1 cellular context compared by ENCODE assay signal in the genomic region with DNA sequence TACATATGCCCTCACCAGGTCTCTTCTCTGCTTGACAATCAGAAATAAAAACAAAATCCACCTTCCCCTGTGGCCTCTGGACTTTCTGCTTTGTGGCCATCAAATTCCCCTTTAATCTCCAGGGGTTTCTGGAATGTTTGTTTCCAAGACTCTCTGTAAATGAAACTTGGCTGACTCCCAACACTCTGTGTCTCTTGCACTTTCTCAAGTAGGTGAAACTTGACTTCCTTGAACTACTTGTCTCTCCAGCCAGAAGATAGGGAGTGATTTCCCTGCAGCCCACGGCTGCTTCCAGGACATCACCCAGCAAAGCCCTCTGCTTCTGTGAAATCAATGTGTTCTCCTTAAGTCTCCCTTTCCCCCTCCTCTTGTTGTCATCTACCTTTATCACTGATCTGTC.
TF ChIP-seq lines count a peak whose summit lies in the region.

No MANE protein-coding gene starts in this region.

TF ChIP-seq in H1, 55 proteins besides CTCF, POLR2A, EP300 and RAD21:
- TF ChIP-seq CBX8 (IDR thresholded peaks at IDR 0.05; ENCODE audit: borderline replicate concordance, low read depth, low read length) (no peak), CHD1 (IDR thresholded peaks at IDR 0.05; ENCODE audit: low read depth, low read length) (no peak), NRF1 (IDR thresholded peaks at IDR 0.05; ENCODE audit: low read depth, low read length) (no peak), HDAC2 (IDR thresholded peaks at IDR 0.05; ENCODE audit: borderline replicate concordance in 1 of 2, low read depth in 2 of 2, low read length in 2 of 2) (no peak), SRF (IDR thresholded peaks at IDR 0.05; ENCODE audit: low read depth, low read length) (no peak), RXRA (IDR thresholded peaks at IDR 0.05; ENCODE audit: insufficient read depth, low read depth, low read length) (no peak), TBP (IDR thresholded peaks at IDR 0.05; ENCODE audit: low read depth, low read length) (no peak), NANOG (IDR thresholded peaks at IDR 0.05; ENCODE audit: insufficient read depth, low read depth, low read length, poor library complexity, severe bottlenecking) (no peak), POU5F1 (IDR thresholded peaks at IDR 0.05; ENCODE audit: low read depth, low read length) (no peak), MAFK (IDR thresholded peaks at IDR 0.05; ENCODE audit: low read depth, low read length) (no peak)
- TF ChIP-seq, protein P1, sequence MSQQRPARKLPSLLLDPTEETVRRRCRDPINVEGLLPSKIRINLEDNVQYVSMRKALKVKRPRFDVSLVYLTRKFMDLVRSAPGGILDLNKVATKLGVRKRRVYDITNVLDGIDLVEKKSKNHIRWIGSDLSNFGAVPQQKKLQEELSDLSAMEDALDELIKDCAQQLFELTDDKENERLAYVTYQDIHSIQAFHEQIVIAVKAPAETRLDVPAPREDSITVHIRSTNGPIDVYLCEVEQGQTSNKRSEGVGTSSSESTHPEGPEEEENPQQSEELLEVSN (IDR thresholded peaks at IDR 0.05) = no peak
- TF ChIP-seq, protein P2, sequence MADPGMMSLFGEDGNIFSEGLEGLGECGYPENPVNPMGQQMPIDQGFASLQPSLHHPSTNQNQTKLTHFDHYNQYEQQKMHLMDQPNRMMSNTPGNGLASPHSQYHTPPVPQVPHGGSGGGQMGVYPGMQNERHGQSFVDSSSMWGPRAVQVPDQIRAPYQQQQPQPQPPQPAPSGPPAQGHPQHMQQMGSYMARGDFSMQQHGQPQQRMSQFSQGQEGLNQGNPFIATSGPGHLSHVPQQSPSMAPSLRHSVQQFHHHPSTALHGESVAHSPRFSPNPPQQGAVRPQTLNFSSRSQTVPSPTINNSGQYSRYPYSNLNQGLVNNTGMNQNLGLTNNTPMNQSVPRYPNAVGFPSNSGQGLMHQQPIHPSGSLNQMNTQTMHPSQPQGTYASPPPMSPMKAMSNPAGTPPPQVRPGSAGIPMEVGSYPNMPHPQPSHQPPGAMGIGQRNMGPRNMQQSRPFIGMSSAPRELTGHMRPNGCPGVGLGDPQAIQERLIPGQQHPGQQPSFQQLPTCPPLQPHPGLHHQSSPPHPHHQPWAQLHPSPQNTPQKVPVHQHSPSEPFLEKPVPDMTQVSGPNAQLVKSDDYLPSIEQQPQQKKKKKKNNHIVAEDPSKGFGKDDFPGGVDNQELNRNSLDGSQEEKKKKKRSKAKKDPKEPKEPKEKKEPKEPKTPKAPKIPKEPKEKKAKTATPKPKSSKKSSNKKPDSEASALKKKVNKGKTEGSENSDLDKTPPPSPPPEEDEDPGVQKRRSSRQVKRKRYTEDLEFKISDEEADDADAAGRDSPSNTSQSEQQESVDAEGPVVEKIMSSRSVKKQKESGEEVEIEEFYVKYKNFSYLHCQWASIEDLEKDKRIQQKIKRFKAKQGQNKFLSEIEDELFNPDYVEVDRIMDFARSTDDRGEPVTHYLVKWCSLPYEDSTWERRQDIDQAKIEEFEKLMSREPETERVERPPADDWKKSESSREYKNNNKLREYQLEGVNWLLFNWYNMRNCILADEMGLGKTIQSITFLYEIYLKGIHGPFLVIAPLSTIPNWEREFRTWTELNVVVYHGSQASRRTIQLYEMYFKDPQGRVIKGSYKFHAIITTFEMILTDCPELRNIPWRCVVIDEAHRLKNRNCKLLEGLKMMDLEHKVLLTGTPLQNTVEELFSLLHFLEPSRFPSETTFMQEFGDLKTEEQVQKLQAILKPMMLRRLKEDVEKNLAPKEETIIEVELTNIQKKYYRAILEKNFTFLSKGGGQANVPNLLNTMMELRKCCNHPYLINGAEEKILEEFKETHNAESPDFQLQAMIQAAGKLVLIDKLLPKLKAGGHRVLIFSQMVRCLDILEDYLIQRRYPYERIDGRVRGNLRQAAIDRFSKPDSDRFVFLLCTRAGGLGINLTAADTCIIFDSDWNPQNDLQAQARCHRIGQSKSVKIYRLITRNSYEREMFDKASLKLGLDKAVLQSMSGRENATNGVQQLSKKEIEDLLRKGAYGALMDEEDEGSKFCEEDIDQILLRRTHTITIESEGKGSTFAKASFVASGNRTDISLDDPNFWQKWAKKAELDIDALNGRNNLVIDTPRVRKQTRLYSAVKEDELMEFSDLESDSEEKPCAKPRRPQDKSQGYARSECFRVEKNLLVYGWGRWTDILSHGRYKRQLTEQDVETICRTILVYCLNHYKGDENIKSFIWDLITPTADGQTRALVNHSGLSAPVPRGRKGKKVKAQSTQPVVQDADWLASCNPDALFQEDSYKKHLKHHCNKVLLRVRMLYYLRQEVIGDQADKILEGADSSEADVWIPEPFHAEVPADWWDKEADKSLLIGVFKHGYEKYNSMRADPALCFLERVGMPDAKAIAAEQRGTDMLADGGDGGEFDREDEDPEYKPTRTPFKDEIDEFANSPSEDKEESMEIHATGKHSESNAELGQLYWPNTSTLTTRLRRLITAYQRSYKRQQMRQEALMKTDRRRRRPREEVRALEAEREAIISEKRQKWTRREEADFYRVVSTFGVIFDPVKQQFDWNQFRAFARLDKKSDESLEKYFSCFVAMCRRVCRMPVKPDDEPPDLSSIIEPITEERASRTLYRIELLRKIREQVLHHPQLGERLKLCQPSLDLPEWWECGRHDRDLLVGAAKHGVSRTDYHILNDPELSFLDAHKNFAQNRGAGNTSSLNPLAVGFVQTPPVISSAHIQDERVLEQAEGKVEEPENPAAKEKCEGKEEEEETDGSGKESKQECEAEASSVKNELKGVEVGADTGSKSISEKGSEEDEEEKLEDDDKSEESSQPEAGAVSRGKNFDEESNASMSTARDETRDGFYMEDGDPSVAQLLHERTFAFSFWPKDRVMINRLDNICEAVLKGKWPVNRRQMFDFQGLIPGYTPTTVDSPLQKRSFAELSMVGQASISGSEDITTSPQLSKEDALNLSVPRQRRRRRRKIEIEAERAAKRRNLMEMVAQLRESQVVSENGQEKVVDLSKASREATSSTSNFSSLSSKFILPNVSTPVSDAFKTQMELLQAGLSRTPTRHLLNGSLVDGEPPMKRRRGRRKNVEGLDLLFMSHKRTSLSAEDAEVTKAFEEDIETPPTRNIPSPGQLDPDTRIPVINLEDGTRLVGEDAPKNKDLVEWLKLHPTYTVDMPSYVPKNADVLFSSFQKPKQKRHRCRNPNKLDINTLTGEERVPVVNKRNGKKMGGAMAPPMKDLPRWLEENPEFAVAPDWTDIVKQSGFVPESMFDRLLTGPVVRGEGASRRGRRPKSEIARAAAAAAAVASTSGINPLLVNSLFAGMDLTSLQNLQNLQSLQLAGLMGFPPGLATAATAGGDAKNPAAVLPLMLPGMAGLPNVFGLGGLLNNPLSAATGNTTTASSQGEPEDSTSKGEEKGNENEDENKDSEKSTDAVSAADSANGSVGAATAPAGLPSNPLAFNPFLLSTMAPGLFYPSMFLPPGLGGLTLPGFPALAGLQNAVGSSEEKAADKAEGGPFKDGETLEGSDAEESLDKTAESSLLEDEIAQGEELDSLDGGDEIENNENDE (IDR thresholded peaks at IDR 0.05; ENCODE audit: insufficient replicate concordance, low read length) = no peak
